In genomic region chr5:151750121-151750520, GRCh38 we compare ENCODE assay signal across 9 cellular contexts. TPM values are rescaled to one million over a fixed set of nuclear protein-coding genes. Genes with fewer than 3 reads are reported as not detected.
DNase-seq lines count a peak whose midpoint lies in the region; ATAC-seq and TF ChIP-seq lines count a peak whose summit lies in the region.
"Had no signal": no experiment of that assay in that cellular context is flagged by ENCODE, and none has a peak within 500 bp of the region (broad histone marks: within the 10 kb centered on the region; RNA-seq: fewer than 3 reads in every experiment).

No MANE protein-coding gene starts in this region.

- H3K36me3 ChIP-seq in Panc1 (ENCODE audit: control insufficient read depth, insufficient read depth, low read length) (peaks cover 5% of the 10 kb centered on the region), skeletal muscle tissue (ENCODE audit: control insufficient read depth in 3 of 3, insufficient read depth in 3 of 3, low read length in 3 of 3) (peaks cover 13 to 15% (median 13%) of the 10 kb centered on the region in 3 donors), adrenal gland (replicated peaks in 1 of 2) (peaks cover 0 to 8% of the 10 kb centered on the region in 2 donors)

- H3K4me1 ChIP-seq in Panc1 (ENCODE audit: control insufficient read depth, insufficient read depth, low read length) (peaks cover 12% of the 10 kb centered on the region), skeletal muscle tissue (ENCODE audit: control insufficient read depth in 3 of 3, insufficient read depth in 3 of 3, low read length in 3 of 3) (peaks cover under 1 to 12% (median 9%) of the 10 kb centered on the region in 3 donors), adrenal gland (replicated peaks in 1 of 2) (peaks cover 0 to 18% of the 10 kb centered on the region in 2 donors)

- CTCF ChIA-PET in Panc1 (lab: Charles Lee): no interaction called here

- no peaks in the 10 kb centered on the region for H3K27me3 ChIP-seq in Panc1 (ENCODE audit: control insufficient read depth, insufficient read depth, low read length)
- H3K27me3 ChIP-seq in skeletal muscle tissue (ENCODE audit: control insufficient read depth in 3 of 3, insufficient read depth in 3 of 3, low read length in 3 of 3): no peaks in the 10 kb centered on the region
- H3K27me3 ChIP-seq in adrenal gland: no peaks in the 10 kb centered on the region

- DNase-seq in Panc1 (ENCODE audit: low read depth, low spot score) (no peak), coronary artery (ENCODE audit: low spot score) (no peak), GF-D8 (lab: John Stamatoyannopoulos, UW) (no peak), left colon (no peak), adrenal gland (no peak)
- DNase-seq in activated T-cell treated with anti-CD3 and anti-CD28 coated beads, Interleukin-2, amount 50 U/mL, for 48 hours: no peak

- H3K4me3 ChIP-seq in GM08714 (ENCODE audit: low read length) (peak overlapping the region; percentile 27; the same call in 1 of the 2 replicates), Panc1 (ENCODE audit: low read depth in 2 of 2, low read length in 2 of 2) (no peak overlapping the region), coronary artery (no peak overlapping the region), skeletal muscle tissue (ENCODE audit: low read length in 3 of 3) (no peak overlapping the region), adrenal gland (no peak overlapping the region)

- POLR2A ChIA-PET in Panc1 (lab: Charles Lee): interaction anchor here (0.6 kb wide), 4 partner anchors 42 to 1203 kb away, joined by 3 to 5 read pairs (median 4); no protein-coding TSS in a partner anchor

- 89 to 93% (median 91%) methylated on average over 4 of the region's 4 CpGs for WGBS in adrenal gland, 4 donors

- in situ Hi-C loops in Panc1 (cut with HindIII; ENCODE audit: low pct_unique_long_range_greater_than_20kb, low sequenced_read_pairs): no loop called here

- TF ChIP-seq POLR2A in adrenal gland (IDR thresholded peaks at IDR 0.05): no peak

- no peaks in the 10 kb centered on the region for H3K9me3 ChIP-seq in Panc1 (ENCODE audit: control insufficient read depth, insufficient read depth, low read depth, low read length)
- H3K9me3 ChIP-seq in skeletal muscle tissue (ENCODE audit: control insufficient read depth in 3 of 3, low read length in 3 of 3): no peaks in the 10 kb centered on the region
- no peaks in the 10 kb centered on the region for H3K9me3 ChIP-seq in adrenal gland (replicated peaks in 1 of 3)

- TF ChIP-seq CTCF in Panc1 (IDR thresholded peaks at IDR 0.05) (no peak), coronary artery (IDR thresholded peaks at IDR 0.05) (no peak), adrenal gland (IDR thresholded peaks at IDR 0.05) (no peak)

- ATAC-seq in Panc1: no peak
- ATAC-seq in left colon: no peak

- intact Hi-C loops in Panc1 (cut with micrococcal nuclease; ENCODE audit: unreplicated experiment) (no loop called here), left colon (cut with DNase I, micrococcal nuclease) (no loop called here), adrenal gland (cut with DNase I) (no loop called here)

- H3K27ac ChIP-seq in Panc1 (ENCODE audit: low read length) (peak overlapping the region; percentile 46; the same call in 1 of the 2 replicates), coronary artery (peak overlapping the region; percentile 27 to 37), skeletal muscle tissue (ENCODE audit: low read depth, low read length) (peak overlapping the region; percentile 16), adrenal gland (peak overlapping the region in 1 of 5 donors; percentile 54)
- H3K27ac ChIP-seq: parathyroid adenoma had no signal

- BruUV-seq in Panc1 (replicated peaks; lab: Mats Ljungman, UMichigan): no TSS peak

- no peak overlapping the region for H3K9ac ChIP-seq in skeletal muscle tissue (ENCODE audit: low read depth in 1 of 3, low read length in 3 of 3)
- H3K9ac ChIP-seq: parathyroid adenoma had no signal

RNA-seq across cellular contexts. Expression of gene ATOX1, which starts 8.3 kb away (rescaled TPM):
- total RNA-seq in Panc1 (2021; ENCODE audit: unreplicated experiment) (202 TPM), skeletal muscle tissue (20.4 TPM), left colon (10 to 100 TPM; 48.7 to 49.2 TPM), adrenal gland (100 to 1,000 TPM in 7 of 8 donors, 10 to 100 TPM in 1; 97.5 to 291 (median 137) TPM)
- 298 TPM for polyA plus RNA-seq in Panc1 (2012; ENCODE audit: insufficient read length)
- polyA plus RNA-seq in adrenal gland: 100 to 1,000 TPM; 125 to 213 (median 136) TPM

RNA-seq across cellular contexts. Expression of gene G3BP1, which starts 21.6 kb away (rescaled TPM):
- total RNA-seq in Panc1 (2021; ENCODE audit: unreplicated experiment) (290 TPM), skeletal muscle tissue (109 TPM), left colon (100 to 1,000 TPM; 116 to 141 TPM), adrenal gland (100 to 1,000 TPM in 5 of 8 donors, 10 to 100 TPM in 3; 61.4 to 167 (median 135) TPM)
- 138 TPM for polyA plus RNA-seq in Panc1 (2012; ENCODE audit: insufficient read length)
- polyA plus RNA-seq in adrenal gland: 10 to 100 TPM; 11.5 to 90.3 (median 13.0) TPM
